Comparison of ENCODE assay signal across 8 cellular contexts in the genomic region with DNA sequence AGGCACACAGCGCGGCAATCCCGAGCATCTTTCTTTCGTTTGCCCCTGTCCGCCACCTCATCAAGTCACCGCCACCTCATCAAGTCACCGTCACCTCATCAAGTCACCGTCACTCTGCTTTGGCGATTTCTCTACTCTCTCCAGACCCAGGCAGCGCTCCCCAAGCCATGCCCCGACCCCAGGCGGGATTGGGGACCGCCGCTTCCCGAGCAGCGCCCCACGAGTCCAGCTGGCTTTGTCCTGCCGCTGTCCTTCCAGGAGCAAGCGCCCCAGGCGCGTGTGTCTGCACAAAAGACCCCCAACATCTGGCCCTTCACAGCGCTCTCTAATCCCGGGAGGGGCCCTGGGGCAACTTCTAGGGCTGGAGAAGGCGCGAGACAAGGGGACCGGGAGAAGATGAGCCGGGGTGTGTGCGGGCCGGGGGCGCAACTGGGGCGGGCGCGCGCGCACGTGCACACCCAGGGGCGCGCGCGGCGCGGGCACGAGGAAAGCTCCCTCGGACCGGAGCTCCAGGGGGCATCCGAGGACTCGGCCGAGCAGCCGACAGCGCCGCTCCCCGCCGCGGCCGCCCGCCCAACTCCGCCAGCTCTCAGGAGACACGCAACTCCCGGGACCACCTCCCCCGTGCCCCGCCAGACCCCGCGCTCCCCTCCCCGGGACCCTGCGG. TPM values are rescaled to one million over a fixed set of nuclear protein-coding genes. Genes with fewer than 3 reads are reported as not detected.
DNase-seq lines count a peak whose midpoint lies in the region; ATAC-seq and TF ChIP-seq lines count a peak whose summit lies in the region.

No MANE protein-coding gene starts in this region.

- peak; percentile 18 for ATAC-seq in HG02981 (IDR thresholded peaks at IDR 0.05; ENCODE audit: unreplicated experiment)
- peak; percentile 56 to 64 for ATAC-seq in right cardiac atrium
- peak in 3 of 4 donors; percentile 17 to 61 (median 48) for ATAC-seq in psoas muscle

- DNase-seq in NCI-H1105 treated with DMSO at 0.1 percent for 48 hours (lab: John Stamatoyannopoulos, UW) (peak; percentile 25), NCI-H1105 (lab: John Stamatoyannopoulos, UW) (no peak), Peyer's patch (peak in 2 of 3 donors; percentile 53 to 74), amniotic stem cell (lab: John Stamatoyannopoulos, UW) (peak; percentile 23), right cardiac atrium (peak; percentile 71 to 87 (median 86)), psoas muscle (peak; percentile 56 to 58), NOMO-1 (lab: John Stamatoyannopoulos, UW; ENCODE audit: unreplicated experiment in 2 of 2) (no peak)

- H3K4me3 ChIP-seq in Peyer's patch (peak overlapping the region; percentile 68 to 99 (median 88)), right cardiac atrium (ENCODE audit: low read length) (peak overlapping the region; percentile 90), psoas muscle (peak overlapping the region; percentile 83)

- H3K4me1 ChIP-seq in Peyer's patch (peaks cover 0 to 15% (median 3%) of the 10 kb centered on the region in 4 donors), right cardiac atrium (ENCODE audit: control insufficient read depth, insufficient read depth, low read length) (no peaks in the 10 kb centered on the region), psoas muscle (no peaks in the 10 kb centered on the region)

- H3K36me3 ChIP-seq in Peyer's patch, result peaks cover 0 to 7% (median 0%) of the 10 kb centered on the region in 3 donors
- H3K36me3 ChIP-seq in psoas muscle (ENCODE audit: insufficient read depth in 1 of 2, low read depth in 1 of 2), result no peaks in the 10 kb centered on the region

- peak overlapping the region; percentile 58 to 93 (median 86) for H3K27ac ChIP-seq in Peyer's patch
- H3K27ac ChIP-seq in right cardiac atrium (ENCODE audit: low read length), result peak overlapping the region; percentile 37
- H3K27ac ChIP-seq in psoas muscle, result peak overlapping the region; percentile 61

- no peaks in the 10 kb centered on the region for H3K9me3 ChIP-seq in Peyer's patch
- no peaks in the 10 kb centered on the region for H3K9me3 ChIP-seq in right cardiac atrium (ENCODE audit: control insufficient read depth, low read length)
- no peaks in the 10 kb centered on the region for H3K9me3 ChIP-seq in psoas muscle

- intact Hi-C loops in right cardiac atrium (cut with DNase I), result loop anchor here (5.0 to 10.0 kb wide), 6 partner anchors 139 to 339 kb away; no protein-coding TSS in a partner anchor
- intact Hi-C loops in psoas muscle (cut with DNase I), result loop anchor here (5.0 to 10.0 kb wide), 3 partner anchors 149 to 311 kb away; no protein-coding TSS in a partner anchor

- no peak for TF ChIP-seq POLR2A in Peyer's patch (IDR thresholded peaks at IDR 0.05)

- no peaks in the 10 kb centered on the region for H3K27me3 ChIP-seq in Peyer's patch
- no peaks in the 10 kb centered on the region for H3K27me3 ChIP-seq in right cardiac atrium (ENCODE audit: control insufficient read depth, insufficient read depth)
- H3K27me3 ChIP-seq in psoas muscle (ENCODE audit: insufficient read depth in 3 of 3, low read length in 2 of 3), result peaks cover 0 to 55% (median 2%) of the 10 kb centered on the region in 3 donors

- TF ChIP-seq CTCF in Peyer's patch (IDR thresholded peaks at IDR 0.05) (no peak), psoas muscle (IDR thresholded peaks at IDR 0.05) (no peak)

- under 1% methylated on average over 65 of the region's 65 CpGs for WGBS in right cardiac atrium
- 1% methylated on average over 40 to 65 of the region's 65 CpGs for WGBS in psoas muscle, 3 donors

RNA-seq across cellular contexts. Expression of gene RNF152, which starts 0.6 kb away (rescaled TPM):
- total RNA-seq in Peyer's patch (100 to 1,000 TPM in 2 of 4 donors, 10 to 100 TPM in 2; 17.3 to 185 (median 120) TPM), right cardiac atrium (10 to 100 TPM in 3 of 4 donors, 1 to 10 TPM in 1; 9.2 to 17.9 (median 12.2) TPM), psoas muscle (1 to 10 TPM; 2.5 to 4.0 (median 3.3) TPM)
- polyA plus RNA-seq in right cardiac atrium (3.6 TPM), psoas muscle (under 1 TPM; 0.48 to 0.97 (median 0.65) TPM)

Comparison
In these comparisons a context has a peak if more than half of its experiments do, and no peak if none do; other contexts are left out.
1. DNase-seq: peak in NCI-H1105 treated with DMSO at 0.1 percent for 48 hours (single experiment), Peyer's patch (2 of 3), amniotic stem cell (single experiment), right cardiac atrium (3 of 3) and psoas muscle (2 of 2); none in NCI-H1105 (single experiment) and NOMO-1 (0 of 2).
2. Peak in every context shown above with its lines, with median percentiles within 50 percentile points of each other: ATAC-seq, H3K27ac ChIP-seq and H3K4me3 ChIP-seq.